In the genomic region with DNA sequence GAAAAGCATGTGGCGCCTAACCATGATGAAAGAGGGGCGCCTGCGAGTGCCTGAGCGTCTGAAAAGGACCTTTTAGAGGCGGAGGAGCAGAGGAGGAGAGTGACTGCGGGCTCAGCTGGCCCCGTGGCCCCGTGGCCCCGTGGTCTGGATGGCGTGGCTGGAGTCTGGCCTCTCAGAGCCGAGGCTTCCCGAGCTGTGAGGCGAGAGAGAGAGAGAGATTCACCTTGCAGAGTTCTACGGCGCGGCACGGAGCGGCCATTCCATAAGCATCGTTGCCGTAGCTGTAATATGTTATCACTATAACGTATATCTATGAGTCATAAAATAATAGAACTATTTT, we compare ENCODE assay signal across 21 cellular contexts. TPM values are rescaled to one million over a fixed set of nuclear protein-coding genes. Genes with fewer than 3 reads are reported as not detected.
"Had no signal": no experiment of that assay in that cellular context is flagged by ENCODE, and none has a peak within 500 bp of the region (broad histone marks: within the 10 kb centered on the region; RNA-seq: fewer than 3 reads in every experiment).

No MANE protein-coding gene starts in this region.

- H3K27me3 ChIP-seq: esophagus muscularis mucosa, gastroesophageal sphincter, heart right ventricle had no signal

- H3K36me3 ChIP-seq: esophagus muscularis mucosa, gastroesophageal sphincter, heart right ventricle, thoracic aorta had no signal

- ATAC-seq: gastroesophageal sphincter; heart right ventricle; sciatic nerve; stimulated activated naive B cell treated with anti-CD40 and anti-IgM and Interleukin-4, amounts not matched to agents 10 μg/mL and 1 μg/mL and 100 μg/mL, for 72 hours had no signal

- H3K27ac ChIP-seq: esophagus muscularis mucosa, gastroesophageal sphincter, heart right ventricle, thoracic aorta had no signal

- H3K9me3 ChIP-seq: esophagus muscularis mucosa, gastroesophageal sphincter, heart right ventricle, thoracic aorta had no signal

- DNase-seq: activated CD4-positive, alpha-beta T cell treated with anti-CD3 and anti-CD28 coated beads, Interleukin-2, amount 50 U/mL, for 4 hours; activated gamma-delta T cell; dermis blood vessel endothelial cell; effector memory CD4-positive, alpha-beta T cell; immature natural killer cell; midbrain; stimulated activated naive B cell treated with anti-CD40 and anti-IgM and Interleukin-4, amounts not matched to agents 10 μg/mL and 1 μg/mL and 100 μg/mL, for 72 hours; T-helper 2 cell had no signal

- H3K4me3 ChIP-seq: esophagus muscularis mucosa, gastroesophageal sphincter, heart right ventricle, thoracic aorta had no signal

RNA-seq across cellular contexts. Expression of gene RNU6ATAC, which starts 55.3 kb away (rescaled TPM):
- total RNA-seq: bronchial epithelial cell, cerebellum, dermis blood vessel endothelial cell, gastroesophageal sphincter, lung microvascular endothelial cell, pulmonary artery endothelial cell, thoracic aorta, urinary bladder had no signal
- polyA plus RNA-seq: adipose tissue, endothelial cell of umbilical vein, heart right ventricle, immature natural killer cell, neural cell, urinary bladder had no signal
